In the genomic region with DNA sequence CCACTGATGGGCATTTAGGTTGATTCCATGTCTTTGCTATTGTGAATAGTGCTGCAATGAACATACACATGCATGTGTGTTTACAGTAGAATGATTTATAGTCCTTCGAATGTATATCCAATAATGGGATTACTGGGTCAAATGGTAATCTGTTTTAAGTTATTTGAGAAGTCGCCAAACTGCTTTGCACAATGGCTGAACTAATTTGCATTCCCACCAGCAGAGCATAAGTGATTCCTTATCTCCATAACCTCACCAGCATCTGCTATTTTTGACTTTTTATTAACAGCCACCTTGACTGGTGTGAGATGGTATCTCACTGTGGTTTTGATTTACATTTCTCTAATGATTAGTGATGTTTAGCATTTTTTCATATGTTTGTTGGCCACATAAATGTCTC, we compare ENCODE assay signal across 7 cellular contexts. TPM values are rescaled to one million over a fixed set of nuclear protein-coding genes. Genes with fewer than 3 reads are reported as not detected.
DNase-seq lines count a peak whose midpoint lies in the region; ATAC-seq, FAIRE-seq and TF ChIP-seq lines count a peak whose summit lies in the region.
"Not testable (repeated sequence)": the region's sequence is repeated elsewhere in the genome, so short reads cannot be mapped to it uniquely, and the experiment has no call there.

No MANE protein-coding gene starts in this region.

- POLR2A ChIA-PET in PC-9 (lab: Charles Lee; ENCODE audit: unreplicated experiment); K562 (lab: Yijun Ruan, JAX): not testable (repeated sequence)

- H3K79me2 ChIP-seq in PC-9 (ENCODE audit: low read depth) (peaks cover 77% of the 10 kb centered on the region), K562 (ENCODE audit: control insufficient read depth, insufficient read depth, low read length) (peaks cover 96% of the 10 kb centered on the region)

- 36% methylated on average over 2 of the region's 2 CpGs for WGBS in K562 (ENCODE audit: insufficient coverage, low coverage, missing lambda C conversion rate)

- not testable (repeated sequence) for H3K9ac ChIP-seq in K562 (ENCODE audit: insufficient read depth in 1 of 2, low read depth in 2 of 2, low read length in 2 of 2)

- in situ Hi-C loops in K562 (cut with MboI): not testable (repeated sequence)

- H3F3A ChIP-seq in PC-9 (ENCODE audit: insufficient read depth, low read depth): peaks cover 26% of the 10 kb centered on the region

- not testable (repeated sequence) for H3K27me3 ChIP-seq in PC-9 (ENCODE audit: insufficient read depth, low read depth); K562 (ENCODE audit: control insufficient read depth in 2 of 2, insufficient read depth in 2 of 2, low read length in 2 of 2)

- not testable (repeated sequence) for H3K9me1 ChIP-seq in K562 (ENCODE audit: control insufficient read depth, insufficient read depth, low read length)

- intact Hi-C loops in PC-9 (cut with micrococcal nuclease; ENCODE audit: unreplicated experiment); K562 (cut with micrococcal nuclease): not testable (repeated sequence)

- not testable (repeated sequence) for H3K4me3 ChIP-seq in Jurkat, Clone E6-1 (ENCODE audit: low read length); PC-9; K562

- TF ChIP-seq POLR2A in K562 (conservative IDR thresholded peaks at IDR 0.05): not testable (repeated sequence)

- not testable (repeated sequence) for H2AFZ ChIP-seq in PC-9; K562 (ENCODE audit: low read depth, low read length)

- BruUV-seq in PC-9 (replicated peaks; lab: Mats Ljungman, UMichigan); K562 (replicated peaks; lab: Mats Ljungman, UMichigan): not testable (repeated sequence)

- ATAC-seq in GM18867 (IDR thresholded peaks at IDR 0.05; ENCODE audit: unreplicated experiment): peak; percentile 40
- ATAC-seq in K562: not testable (repeated sequence)

- peak overlapping the region; percentile 76; the same call in 1 of the 2 replicates for H3K4me2 ChIP-seq in PC-9
- H3K4me2 ChIP-seq in K562 (ENCODE audit: insufficient read depth, low read length): not testable (repeated sequence)

- H3K36me3 ChIP-seq in PC-9 (ENCODE audit: low read depth) (peaks cover 21% of the 10 kb centered on the region; the same call in 1 of the 2 replicates), K562 (ENCODE audit: control insufficient read depth, insufficient read depth, low read length) (peaks cover 20% of the 10 kb centered on the region)

- H3K9me3 ChIP-seq in PC-9 (ENCODE audit: insufficient read depth, low read depth); K562 (replicated peaks; ENCODE audit: control insufficient read depth, insufficient read depth, low read depth, low read length): not testable (repeated sequence)

- not testable (repeated sequence) for H3K9me2 ChIP-seq in PC-9 (ENCODE audit: insufficient read depth)

- CTCF ChIA-PET in PC-9 (lab: Charles Lee); K562 (lab: Yijun Ruan, JAX; ENCODE audit: low intra/inter-chr PET ratio): not testable (repeated sequence)

- not testable (repeated sequence) for H4K20me1 ChIP-seq in PC-9 (ENCODE audit: insufficient read depth)
- H4K20me1 ChIP-seq in K562 (replicated peaks; ENCODE audit: control insufficient read depth, insufficient read depth, low read length): peaks cover 14% of the 10 kb centered on the region

- not testable (repeated sequence) for TF ChIP-seq EP300 in K562 (IDR thresholded peaks at IDR 0.05; ENCODE audit: low read length)

- H3K27ac ChIP-seq in PC-9: 0 out of 2 replicates have a peak overlapping the region, but pooled peaks have one; percentile 90
- H3K27ac ChIP-seq in K562 (ENCODE audit: extremely low read depth, low read depth, low read length): not testable (repeated sequence)

- H3K4me1 ChIP-seq in PC-9 (replicated peaks; ENCODE audit: insufficient read depth): peaks cover 45% of the 10 kb centered on the region
- H3K4me1 ChIP-seq in K562 (replicated peaks in 1 of 2; ENCODE audit: control insufficient read depth in 2 of 2, insufficient read depth in 2 of 2, low read length in 2 of 2): not testable (repeated sequence)

- FAIRE-seq in K562 (lab: Jason Lieb, UNC): not testable (repeated sequence)

- not testable (repeated sequence) for TF ChIP-seq RAD21 in K562 (CRISPR knock-in tag; conservative IDR thresholded peaks at IDR 0.05 in 1 of 2, IDR thresholded peaks at IDR 0.05 in 1 of 2)

- DNase-seq in COR-L47 (lab: John Stamatoyannopoulos, UW) (peak; percentile 3), NCI-H146 treated with DMSO at 0.1 percent for 48 hours (lab: John Stamatoyannopoulos, UW; ENCODE audit: unreplicated experiment) (peak; percentile 48), NCI-H69 (lab: John Stamatoyannopoulos, UW) (peak; percentile 97), PC-9 (peak in 1 of 2 experiments; percentile 43)
- DNase-seq in Jurkat, Clone E6-1 (ENCODE audit: low read depth, low spot score): peak; percentile 7
- not testable (repeated sequence) for DNase-seq in K562 (ENCODE audit: extremely low read depth in 1 of 4, low spot score in 3 of 4)

- not testable (repeated sequence) for TF ChIP-seq CTCF in PC-9 (conservative IDR thresholded peaks at IDR 0.05); K562 (IDR thresholded peaks at IDR 0.05 in 2 of 3, conservative IDR thresholded peaks at IDR 0.05 in 1 of 3; ENCODE audit: insufficient read depth in 2 of 3, low read depth in 1 of 3, low read length in 3 of 3)

TF ChIP-seq in K562, 482 proteins besides CTCF, POLR2A, EP300 and RAD21:
- 0 out of 2 replicates have a peak, but pooled peaks have one; percentile 51 for TF ChIP-seq MEF2D (tag; conservative IDR thresholded peaks at IDR 0.05; ENCODE audit: low read depth)
- peak; percentile 43; the same call in 1 of the 2 replicates for TF ChIP-seq SOX6 (IDR thresholded peaks at IDR 0.05)
- peak; percentile 68 for TF ChIP-seq TEAD4 (IDR thresholded peaks at IDR 0.05; ENCODE audit: low read length)
- not testable (repeated sequence) for TF ChIP-seq TEAD4 (CRISPR knock-in tag; IDR thresholded peaks at IDR 0.05; ENCODE audit: borderline replicate concordance); PBX2 (CRISPR knock-in tag; IDR thresholded peaks at IDR 0.05; ENCODE audit: low read depth)
- peak in 1 of 2 experiments; percentile 22; a peak in 1 of 4 replicates for TF ChIP-seq KDM1A (IDR thresholded peaks at IDR 0.05)
- TF ChIP-seq CBFA2T3 (IDR thresholded peaks at IDR 0.05): peak; percentile 59
- TF ChIP-seq MEIS2 (IDR thresholded peaks at IDR 0.05; ENCODE audit: partially characterized antibody): peak; percentile 57
- TF ChIP-seq PBX2 (tag; conservative IDR thresholded peaks at IDR 0.05; ENCODE audit: low read depth): peak; percentile 66
- peak; percentile 43 for TF ChIP-seq TAL1 (IDR thresholded peaks at IDR 0.05)
- TF ChIP-seq ARID1B (IDR thresholded peaks at IDR 0.05): peak; percentile 29; the same call in 1 of the 2 replicates
TF ChIP-seq in K562: peak in this region for 9; not testable (repeated sequence) for 473.

RNA-seq across cellular contexts. Expression of gene TMEM161B, which starts 25.2 kb away (rescaled TPM):
- polyA plus RNA-seq in Jurkat, Clone E6-1 (2012; ENCODE audit: insufficient read depth, insufficient read length): 11.6 TPM
- total RNA-seq in PC-9 (2021) (17.3 and 24.8 TPM in 2 replicates), K562 (2014; rRNA removed) (18.9 and 19.7 TPM in 2 replicates), K562 (2014; rRNA removed; fragmentation: Illumina TruSeq; extraction: Trizol) (48.0 and 59.1 TPM in 2 replicates), K562 (2015; rRNA removed; fragmentation: Illumina TruSeq; extraction: Trizol) (38.1 and 40.6 TPM in 2 replicates), K562 (2021) (32.7 and 33.4 TPM in 2 replicates)
- total RNA-seq in K562 (2011; cell fraction: chromatin; rRNA removed; ENCODE audit: low replicate concordance): 82.5 and 141 TPM in 2 replicates
- 57.0 and 72.8 TPM in 2 replicates for total RNA-seq in K562 (2011; cell fraction: nucleolus; rRNA removed)
- total RNA-seq in K562 (2011; cell fraction: nucleoplasm; rRNA removed): 97.9 and 121 TPM in 2 replicates
- polyA plus RNA-seq in K562 (2011; rRNA removed) (48.6 and 57.1 TPM in 2 replicates), K562 (2014; fragmentation: Illumina TruSeq; extraction: Trizol) (33.3 and 36.8 TPM in 2 replicates), K562 (2014; fragmentation: Nextera tagmentation; extraction: Ambion mirVana) (10 to 100 TPM; 47.5 to 51.5 TPM), K562 (2014; rRNA removed) (31.6 TPM in 2 replicates)
- 6.0 and 18.4 TPM in 2 replicates for polyA plus RNA-seq in K562 (2011; cell fraction: cytosol; rRNA removed)
- polyA plus RNA-seq in K562 (2011; cell fraction: nucleus; rRNA removed): 70.7 and 103 TPM in 2 replicates
- 17.7 and 27.7 TPM in 2 replicates for polyA plus RNA-seq in K562 (2012)
- 61.5 and 79.9 TPM in 2 replicates for polyA minus RNA-seq in K562 (2011; rRNA and poly(A)+ RNA removed)
- polyA minus RNA-seq in K562 (2011; cell fraction: cytosol; rRNA and poly(A)+ RNA removed): 15.1 and 17.8 TPM in 2 replicates
- polyA minus RNA-seq in K562 (2011; cell fraction: nucleus; rRNA and poly(A)+ RNA removed): 117 and 186 TPM in 2 replicates
